Comparison of ENCODE assay signal across 7 cellular contexts in the genomic region with DNA sequence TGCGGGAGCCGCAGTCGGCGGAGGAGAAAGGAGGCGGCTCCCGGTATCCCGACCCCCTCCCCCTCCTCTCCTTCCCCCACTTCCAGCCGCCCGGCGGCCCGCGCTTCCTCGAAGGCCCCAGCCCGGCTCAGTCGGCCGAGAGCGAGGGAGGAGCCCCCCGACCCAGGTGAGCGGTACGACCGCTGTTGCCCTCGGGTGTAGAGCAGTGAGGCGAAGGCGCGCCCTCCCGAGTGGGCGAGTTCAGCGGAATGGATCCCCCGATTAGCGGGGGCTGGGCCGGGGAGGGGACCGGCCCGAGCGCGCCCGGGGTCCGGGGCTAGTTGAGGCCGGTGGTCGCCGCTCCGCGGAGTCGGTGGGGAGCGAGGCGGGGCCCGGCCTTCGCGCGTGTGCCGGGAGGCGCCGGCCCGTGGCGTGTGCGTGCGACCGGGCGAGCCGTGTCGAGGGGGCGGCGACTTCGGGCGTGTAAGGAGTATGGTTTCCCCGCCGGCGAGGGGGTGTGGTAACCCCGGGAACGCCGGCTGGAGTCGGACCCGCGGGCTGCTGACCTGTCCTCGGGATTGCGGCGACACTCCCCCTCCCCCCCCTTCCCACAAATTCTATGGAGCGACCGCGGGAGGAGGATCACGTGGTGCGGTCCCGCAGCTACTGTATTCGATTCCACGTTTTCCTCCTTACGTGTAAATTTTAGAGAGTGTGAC. TPM values are rescaled to one million over a fixed set of nuclear protein-coding genes. Genes with fewer than 3 reads are reported as not detected.
DNase-seq lines count a peak whose midpoint lies in the region; ATAC-seq and TF ChIP-seq lines count a peak whose summit lies in the region.

No MANE protein-coding gene starts in this region.

- intact Hi-C loops in left cardiac atrium (cut with DNase I), result no loop called here

- H3K27ac ChIP-seq in RWPE2 (ENCODE audit: poor library complexity, severe bottlenecking), result peak overlapping the region; percentile 71

- TF ChIP-seq CTCF in RWPE2 (IDR thresholded peaks at IDR 0.05; ENCODE audit: poor library complexity, severe bottlenecking) (no peak), progenitor cell of endocrine pancreas (IDR thresholded peaks at IDR 0.05; ENCODE audit: unreplicated experiment) (no peak)

- H3K4me3 ChIP-seq in RWPE2 (ENCODE audit: severe bottlenecking), result peak overlapping the region; percentile 62

- H3K27me3 Mint-ChIP-seq in activated naive CD8-positive, alpha-beta T cell treated with anti-CD3 and anti-CD28 coated beads for 36 hours, result no peaks in the 10 kb centered on the region
- H3K27me3 Mint-ChIP-seq in progenitor cell of endocrine pancreas, result no peaks in the 10 kb centered on the region

- no peaks in the 10 kb centered on the region for H3K27me3 ChIP-seq in RWPE2 (ENCODE audit: insufficient read depth, poor library complexity, severe bottlenecking)

- H3K9me3 Mint-ChIP-seq in activated naive CD8-positive, alpha-beta T cell treated with anti-CD3 and anti-CD28 coated beads for 36 hours, result no peaks in the 10 kb centered on the region
- no peaks in the 10 kb centered on the region for H3K9me3 Mint-ChIP-seq in progenitor cell of endocrine pancreas (ENCODE audit: low read depth)

- H3K9me3 ChIP-seq in RWPE2 (ENCODE audit: severe bottlenecking), result no peaks in the 10 kb centered on the region

- no peaks in the 10 kb centered on the region for H3K36me3 ChIP-seq in RWPE2 (ENCODE audit: low read depth)

- no peak for DNase-seq in RWPE2 (ENCODE audit: low spot score)
- DNase-seq in activated naive CD8-positive, alpha-beta T cell treated with anti-CD3 and anti-CD28 coated beads for 36 hours, result peak; percentile 57
- peak; percentile 82 for DNase-seq in left cardiac atrium
- DNase-seq in progenitor cell of endocrine pancreas (ENCODE audit: low spot score, unreplicated experiment), result peak; percentile 71
- no peak for DNase-seq in HuH-7 (ENCODE audit: low spot score)

- peak; percentile 45 for ATAC-seq in GM18861 (IDR thresholded peaks at IDR 0.05; ENCODE audit: unreplicated experiment)
- peak; percentile 33 for ATAC-seq in HG03045 (IDR thresholded peaks at IDR 0.05; ENCODE audit: unreplicated experiment)
- peak; percentile 49 for ATAC-seq in RWPE2 (ENCODE audit: low read depth)
- ATAC-seq in left cardiac atrium, result peak; percentile 71 to 81

- peaks cover 21% of the 10 kb centered on the region for H3K4me1 Mint-ChIP-seq in activated naive CD8-positive, alpha-beta T cell treated with anti-CD3 and anti-CD28 coated beads for 36 hours
- peaks cover 42% of the 10 kb centered on the region for H3K4me1 Mint-ChIP-seq in progenitor cell of endocrine pancreas (ENCODE audit: low read depth)

- peak overlapping the region; percentile 93 for H3K4me3 Mint-ChIP-seq in activated naive CD8-positive, alpha-beta T cell treated with anti-CD3 and anti-CD28 coated beads for 36 hours
- H3K4me3 Mint-ChIP-seq in progenitor cell of endocrine pancreas (ENCODE audit: low read depth), result peak overlapping the region; percentile 89

- H3K27ac Mint-ChIP-seq in activated naive CD8-positive, alpha-beta T cell treated with anti-CD3 and anti-CD28 coated beads for 36 hours, result peak overlapping the region; percentile 87
- peak overlapping the region; percentile 98 for H3K27ac Mint-ChIP-seq in progenitor cell of endocrine pancreas

- H3K36me3 Mint-ChIP-seq in activated naive CD8-positive, alpha-beta T cell treated with anti-CD3 and anti-CD28 coated beads for 36 hours, result peaks cover 4% of the 10 kb centered on the region
- peaks cover 6% of the 10 kb centered on the region for H3K36me3 Mint-ChIP-seq in progenitor cell of endocrine pancreas (ENCODE audit: insufficient read depth)

- H3K4me1 ChIP-seq in RWPE2 (ENCODE audit: insufficient read depth, poor library complexity, severe bottlenecking), result peaks cover 7% of the 10 kb centered on the region

RNA-seq across cellular contexts. Expression of gene RIMKLB, which starts 0.5 kb away (rescaled TPM):
- total RNA-seq in activated naive CD8-positive, alpha-beta T cell treated with anti-CD3 and anti-CD28 coated beads for 36 hours, result 1 to 10 TPM; 7.1 to 8.1 TPM
- total RNA-seq in left cardiac atrium (10 to 100 TPM; 15.7 to 16.5 TPM), progenitor cell of endocrine pancreas (143 and 154 TPM in 2 replicates)

RNA-seq across cellular contexts. Expression of gene MFAP5, which starts 35.7 kb away (rescaled TPM):
- total RNA-seq in activated naive CD8-positive, alpha-beta T cell treated with anti-CD3 and anti-CD28 coated beads for 36 hours, result not detected
- total RNA-seq in left cardiac atrium (100 to 1,000 TPM in 1 of 2 donors, 10 to 100 TPM in 1; 64.8 to 120 TPM), progenitor cell of endocrine pancreas (not detected in 2 replicates)

Comparison
In these comparisons a context has a peak if more than half of its experiments do, and no peak if none do; other contexts are left out.
1. DNase-seq: peak in activated naive CD8-positive, alpha-beta T cell treated with anti-CD3 and anti-CD28 coated beads for 36 hours (single experiment), left cardiac atrium (single experiment) and progenitor cell of endocrine pancreas (single experiment); none in RWPE2 (single experiment) and HuH-7 (single experiment).
2. RNA of gene MFAP5, which starts 35.7 kb away (total RNA-seq): 64.8 to 120 TPM in left cardiac atrium; not detected in progenitor cell of endocrine pancreas and not detected in activated naive CD8-positive, alpha-beta T cell treated with anti-CD3 and anti-CD28 coated beads for 36 hours; every median in the first group is over 10 times any median in the second.
3. Peak in every context shown above with its lines, with median percentiles within 50 percentile points of each other: ATAC-seq.